Comparison of ENCODE assay signal across 1 cellular context in the genomic region with DNA sequence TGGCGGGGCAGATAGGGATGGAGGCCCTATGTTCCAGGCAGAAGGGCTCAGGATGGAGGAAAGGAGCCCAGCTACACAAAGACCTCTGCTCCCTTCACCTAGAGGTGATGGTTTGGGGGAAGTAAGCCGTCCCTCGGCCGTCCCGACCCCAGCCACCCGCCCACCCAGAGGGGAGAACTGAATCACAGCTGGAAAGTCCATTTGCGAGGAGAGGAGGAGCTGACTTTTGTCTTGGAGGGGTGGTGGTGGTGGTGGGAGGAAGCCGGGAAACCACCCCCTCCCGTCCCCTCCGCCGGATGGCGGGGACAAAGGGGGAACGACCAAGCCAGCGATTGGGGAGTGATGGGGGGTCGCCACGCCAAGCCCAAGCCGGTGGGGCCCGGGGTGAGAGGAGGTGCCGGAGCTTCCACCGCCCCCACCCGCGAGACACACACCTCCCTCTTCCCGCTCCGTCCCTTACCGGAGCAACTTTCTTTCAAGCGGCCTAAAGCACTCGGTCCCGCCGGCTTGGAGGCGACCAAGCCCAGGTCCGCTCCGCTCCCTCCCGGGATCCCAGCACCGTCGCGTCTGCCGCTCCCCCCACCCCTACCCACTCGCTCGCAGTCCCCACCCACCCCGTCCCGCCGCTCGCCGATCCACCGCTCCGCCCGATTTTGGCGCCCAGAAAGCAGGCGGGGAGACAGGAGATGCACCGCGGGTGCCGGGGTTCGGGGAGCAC.
TF ChIP-seq lines count a peak whose summit lies in the region.

No MANE protein-coding gene starts in this region.

TF ChIP-seq in HepG2, 621 proteins besides CTCF, POLR2A, EP300 and RAD21 (continued from another document):
- 0 out of 2 replicates have a peak, but pooled peaks have one; percentile 2 for TF ChIP-seq ZNF614 (CRISPR knock-in tag; IDR thresholded peaks at IDR 0.05; ENCODE audit: borderline replicate concordance)
- TF ChIP-seq IKZF4 (CRISPR knock-in tag; IDR thresholded peaks at IDR 0.05; ENCODE audit: borderline replicate concordance, low read depth, not compliant biosample characterization) = peak; percentile 55
- TF ChIP-seq ZNF891 (CRISPR knock-in tag; IDR thresholded peaks at IDR 0.05) = 0 out of 2 replicates have a peak, but pooled peaks have one; percentile 14
- TF ChIP-seq ZSCAN25 (CRISPR knock-in tag; IDR thresholded peaks at IDR 0.05) = peak; percentile 1; the same call in 1 of the 2 replicates
- 0 out of 2 replicates have a peak, but pooled peaks have one; percentile 10 for TF ChIP-seq PHF20 (CRISPR knock-in tag; IDR thresholded peaks at IDR 0.05)
- TF ChIP-seq, protein P1, sequence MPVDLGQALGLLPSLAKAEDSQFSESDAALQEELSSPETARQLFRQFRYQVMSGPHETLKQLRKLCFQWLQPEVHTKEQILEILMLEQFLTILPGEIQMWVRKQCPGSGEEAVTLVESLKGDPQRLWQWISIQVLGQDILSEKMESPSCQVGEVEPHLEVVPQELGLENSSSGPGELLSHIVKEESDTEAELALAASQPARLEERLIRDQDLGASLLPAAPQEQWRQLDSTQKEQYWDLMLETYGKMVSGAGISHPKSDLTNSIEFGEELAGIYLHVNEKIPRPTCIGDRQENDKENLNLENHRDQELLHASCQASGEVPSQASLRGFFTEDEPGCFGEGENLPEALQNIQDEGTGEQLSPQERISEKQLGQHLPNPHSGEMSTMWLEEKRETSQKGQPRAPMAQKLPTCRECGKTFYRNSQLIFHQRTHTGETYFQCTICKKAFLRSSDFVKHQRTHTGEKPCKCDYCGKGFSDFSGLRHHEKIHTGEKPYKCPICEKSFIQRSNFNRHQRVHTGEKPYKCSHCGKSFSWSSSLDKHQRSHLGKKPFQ (CRISPR knock-in tag; IDR thresholded peaks at IDR 0.05; ENCODE audit: insufficient replicate concordance) = no peak
- TF ChIP-seq MTA1 (CRISPR knock-in tag; IDR thresholded peaks at IDR 0.05; ENCODE audit: borderline replicate concordance) = 0 out of 2 replicates have a peak, but pooled peaks have one; percentile 21
- peak; percentile 7; the same call in 1 of the 2 replicates for TF ChIP-seq KDM2A (CRISPR knock-in tag; IDR thresholded peaks at IDR 0.05; ENCODE audit: borderline replicate concordance, low read depth)
- no peak for TF ChIP-seq ZNF230 (CRISPR knock-in tag; IDR thresholded peaks at IDR 0.05)
TF ChIP-seq in HepG2: peak in this region for 22.
